Comparison of ENCODE assay signal across 12 cellular contexts in the genomic region with DNA sequence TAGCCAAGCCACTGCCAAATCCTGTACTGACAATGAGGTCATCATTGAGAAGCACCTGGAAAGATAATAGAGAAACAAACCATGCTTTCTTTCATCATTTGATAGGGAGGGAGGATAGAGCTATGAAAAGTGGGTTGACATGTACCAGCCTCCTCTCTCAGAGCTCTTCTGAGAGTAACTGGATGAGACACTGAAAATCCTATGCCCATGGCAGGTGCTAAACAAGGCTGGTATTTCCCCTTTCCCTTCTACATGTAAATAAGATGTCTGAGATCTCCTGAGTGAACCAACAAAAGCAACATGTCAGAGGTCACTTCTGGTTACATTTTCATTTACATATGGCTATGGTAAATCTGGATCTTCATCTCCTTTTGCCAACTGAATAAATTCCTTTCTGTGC.
"Had no signal": no experiment of that assay in that cellular context is flagged by ENCODE, and none has a peak within 500 bp of the region (broad histone marks: within the 10 kb centered on the region; RNA-seq: fewer than 3 reads in every experiment).

No MANE protein-coding gene starts in this region.

- H3K79me2 ChIP-seq: parathyroid adenoma had no signal

- H3K27ac ChIP-seq: parathyroid adenoma, sigmoid colon had no signal

- H3K4me3 ChIP-seq: sigmoid colon had no signal

- H3K27me3 ChIP-seq: sigmoid colon had no signal

- H3K4me3 Mint-ChIP-seq: activated CD4-positive, alpha-beta T cell treated with anti-CD3 and anti-CD28 coated beads, Interleukin-2, amount 10 ng/mL, durations not matched to agents 24 days and 14 days; activated T-helper 1 cell treated with anti-CD3 and anti-CD28 coated beads, Interleukin-12 subunit alpha, Interleukin-12 subunit beta, Interleukin-2, Interleukin-4 antibody, amounts not matched to agents 30 ng/mL and 10 ng/mL and 1 ng/mL, durations not matched to agents 14 hours and 24 hours and 36 hours; naive B cell had no signal

- DNase-seq: activated CD4-positive, alpha-beta T cell treated with anti-CD3 and anti-CD28 coated beads, Interleukin-2, amount 10 ng/mL, durations not matched to agents 24 days and 14 days; activated CD8-positive, alpha-beta memory T cell treated with anti-CD3 and anti-CD28 coated beads for 24 hours; activated naive CD4-positive, alpha-beta T cell; islet precursor cell; naive B cell; sigmoid colon; stimulated activated CD4-positive, alpha-beta T cell treated with anti-CD3 and anti-CD28 coated beads, Interleukin-1b, Interleukin-23, amount 100 ng/mL, for 48 hours; T-helper 2 cell had no signal

- H3K9ac ChIP-seq: parathyroid adenoma had no signal

- H3K27me3 Mint-ChIP-seq: naive B cell had no signal

- FAIRE-seq: astrocyte had no signal

- H3K4me1 ChIP-seq: parathyroid adenoma, sigmoid colon had no signal

- H3K9me3 Mint-ChIP-seq: activated CD4-positive, alpha-beta T cell treated with anti-CD3 and anti-CD28 coated beads, Interleukin-2, amount 10 ng/mL, durations not matched to agents 24 days and 14 days; activated T-helper 1 cell treated with anti-CD3 and anti-CD28 coated beads, Interleukin-12 subunit alpha, Interleukin-12 subunit beta, Interleukin-2, Interleukin-4 antibody, amounts not matched to agents 30 ng/mL and 10 ng/mL and 1 ng/mL, durations not matched to agents 14 hours and 24 hours and 36 hours; naive B cell had no signal

- H3K9me3 ChIP-seq: sigmoid colon had no signal

- H3K27ac Mint-ChIP-seq: activated CD4-positive, alpha-beta T cell treated with anti-CD3 and anti-CD28 coated beads, Interleukin-2, amount 10 ng/mL, durations not matched to agents 24 days and 14 days; activated T-helper 1 cell treated with anti-CD3 and anti-CD28 coated beads, Interleukin-12 subunit alpha, Interleukin-12 subunit beta, Interleukin-2, Interleukin-4 antibody, amounts not matched to agents 30 ng/mL and 10 ng/mL and 1 ng/mL, durations not matched to agents 14 hours and 24 hours and 36 hours had no signal

- H2AFZ ChIP-seq: parathyroid adenoma had no signal

- ATAC-seq: left lobe of liver had no signal
